ENCODE assay signal across 1 cellular context in genomic region chr9:995776-996175, GRCh38.
TF ChIP-seq lines count a peak whose summit lies in the region.

No MANE protein-coding gene starts in this region.

TF ChIP-seq in IMR-90, 13 proteins besides CTCF, POLR2A, EP300 and RAD21 (continued from another document):
- TF ChIP-seq ELK1 (IDR thresholded peaks at IDR 0.05; ENCODE audit: borderline replicate concordance, low read depth, low read length) = no peak
- TF ChIP-seq BHLHE40 (IDR thresholded peaks at IDR 0.05; ENCODE audit: low read depth, low read length) = no peak
